Comparison of ENCODE assay signal across 18 cellular contexts in genomic region chr6:22279427-22279826, GRCh38. TPM values are rescaled to one million over a fixed set of nuclear protein-coding genes. Genes with fewer than 3 reads are reported as not detected.
A peak's percentile ranks its signal among the peaks of the same experiment; 100 is the strongest.
DNase-seq lines count a peak whose midpoint lies in the region; ATAC-seq, FAIRE-seq and TF ChIP-seq lines count a peak whose summit lies in the region.
"Had no signal": no experiment of that assay in that cellular context is flagged by ENCODE, and none has a peak within 500 bp of the region (broad histone marks: within the 10 kb centered on the region; RNA-seq: fewer than 3 reads in every experiment).

No MANE protein-coding gene starts in this region.

- H3K4me3 ChIP-seq in DND-41 (ENCODE audit: low read depth in 1 of 2, low read length in 2 of 2) (no peak overlapping the region), GM12878 (no peak overlapping the region)
- H3K4me3 ChIP-seq: BLaER1 treated with 17β-estradiol and CSF1 and Interleukin-3, amounts not matched to agents 10 nM and 100 nM had no signal

- CTCF ChIA-PET in GM12878 (lab: Yijun Ruan, JAX): interaction anchor here (0.9 kb wide), 1 partner anchor 10 kb away, joined by 4 read pairs; no protein-coding TSS in a partner anchor

- in situ Hi-C loops in GM12878 (cut with MboI): no loop called here

- peak; percentile 73 for ATAC-seq in DND-41 (ENCODE audit: insufficient read depth, low read depth)
- ATAC-seq in HG02852 (IDR thresholded peaks at IDR 0.05; ENCODE audit: unreplicated experiment): peak; percentile 76
- no peak for ATAC-seq in GM12878
- ATAC-seq: CD8-positive, alpha-beta T cell had no signal

- POLR2A ChIA-PET in GM12878 (lab: Charles Lee): no interaction called here

- RAD21 ChIA-PET in GM12878 (lab: Charles Lee; ENCODE audit: unreplicated experiment): no interaction called here

- no TSS peak for BruUV-seq in GM12878 (replicated peaks; lab: Mats Ljungman, UMichigan)

- H3K27ac ChIP-seq in DND-41 (ENCODE audit: low read length) (peak overlapping the region; percentile 38; the same call in 1 of the 2 replicates), GM12878 (ENCODE audit: control insufficient read depth, insufficient read depth) (no peak overlapping the region)
- H3K27ac ChIP-seq: BLaER1 treated with 17β-estradiol and CSF1 and Interleukin-3, amounts not matched to agents 10 nM and 100 nM had no signal

- H3K9ac ChIP-seq in DND-41 (ENCODE audit: low read depth, low read length): no peak overlapping the region
- no peak overlapping the region for H3K9ac ChIP-seq in GM12878 (ENCODE audit: control insufficient read depth, insufficient read depth, low read length)
- H3K9ac ChIP-seq: BLaER1 treated with 17β-estradiol and CSF1 and Interleukin-3, amounts not matched to agents 10 nM and 100 nM had no signal

- H3K27me3 ChIP-seq in DND-41 (ENCODE audit: insufficient read depth, low read length, poor library complexity) (no peaks in the 10 kb centered on the region), GM12878 (replicated peaks in 1 of 2; ENCODE audit: control insufficient read depth in 2 of 2, insufficient read depth in 2 of 2, low read length in 1 of 2) (no peaks in the 10 kb centered on the region)
- H3K27me3 ChIP-seq: BLaER1 treated with 17β-estradiol and CSF1 and Interleukin-3, amounts not matched to agents 10 nM and 100 nM had no signal

- DNase-seq in DND-41 (no peak), GM12878 (ENCODE audit: low read depth, low spot score) (no peak), SHP77 (lab: John Stamatoyannopoulos, UW) (no peak), NCI-H2227 treated with DMSO at 0.1 percent for 48 hours (lab: John Stamatoyannopoulos, UW) (no peak)
- no peak for DNase-seq in activated T-cell treated with anti-CD3 and anti-CD28 coated beads, Interleukin-2, amount 50 U/mL, for 24 hours
- no peak for DNase-seq in activated CD8-positive, alpha-beta memory T cell treated with anti-CD3 and anti-CD28 coated beads, Interleukin-2, amount 50 U/mL, for 48 hours
- DNase-seq: 8988T; Calu3; CD8-positive, alpha-beta T cell; DMS53; H9 had no signal

- H3K36me3 ChIP-seq in DND-41 (ENCODE audit: insufficient read depth, low read length) (no peaks in the 10 kb centered on the region), GM12878 (ENCODE audit: control insufficient read depth in 2 of 2, insufficient read depth in 2 of 2, low read length in 1 of 2) (no peaks in the 10 kb centered on the region)
- H3K36me3 ChIP-seq: BLaER1 treated with 17β-estradiol and CSF1 and Interleukin-3, amounts not matched to agents 10 nM and 100 nM had no signal

- no peak overlapping the region for H3K27ac Mint-ChIP-seq in activated T-cell treated with anti-CD3 and anti-CD28 coated beads, Interleukin-2, amount 50 U/mL, for 24 hours
- H3K27ac Mint-ChIP-seq: CD8-positive, alpha-beta T cell; H9 had no signal

- SMC1A ChIA-PET in GM12878 (lab: Charles Lee; ENCODE audit: uncharacterized antibody, unreplicated experiment): interaction anchor here (2.1 kb wide), 1 partner anchor 10 kb away, joined by 5 read pairs; no protein-coding TSS in a partner anchor

- intact Hi-C loops in GM12878 (cut with micrococcal nuclease; ENCODE audit: unreplicated experiment): no loop called here

- no peak overlapping the region for H3K4me3 Mint-ChIP-seq in activated T-cell treated with anti-CD3 and anti-CD28 coated beads, Interleukin-2, amount 50 U/mL, for 24 hours
- H3K4me3 Mint-ChIP-seq: CD8-positive, alpha-beta T cell; H9 had no signal

- no peak for FAIRE-seq in GM12878 (lab: Jason Lieb, UNC)
- FAIRE-seq: G401.6, H1 had no signal

- TF ChIP-seq RAD21 in GM12878 (IDR thresholded peaks at IDR 0.05; ENCODE audit: insufficient read depth, low read depth, low read length): no peak

- H2AFZ ChIP-seq in DND-41 (ENCODE audit: low read depth, low read length): no peak overlapping the region
- no peak overlapping the region for H2AFZ ChIP-seq in GM12878 (ENCODE audit: control insufficient read depth, low read depth, low read length)

- H3K9me3 Mint-ChIP-seq in activated T-cell treated with anti-CD3 and anti-CD28 coated beads, Interleukin-2, amount 50 U/mL, for 24 hours: peaks cover 7% of the 10 kb centered on the region

- H3K79me2 ChIP-seq in DND-41 (ENCODE audit: insufficient read depth, low read length): no peaks in the 10 kb centered on the region
- no peaks in the 10 kb centered on the region for H3K79me2 ChIP-seq in GM12878 (ENCODE audit: control insufficient read depth, insufficient read depth, low read length)

- H3K9me3 ChIP-seq in DND-41 (ENCODE audit: insufficient read depth, low read length, severe bottlenecking) (no peaks in the 10 kb centered on the region), GM12878 (replicated peaks; ENCODE audit: control insufficient read depth, insufficient read depth, low read length) (no peaks in the 10 kb centered on the region; the same call in 1 of the 3 replicates)

- H4K20me1 ChIP-seq in DND-41 (ENCODE audit: insufficient read depth, low read length) (no peaks in the 10 kb centered on the region), GM12878 (ENCODE audit: control insufficient read depth, insufficient read depth) (no peaks in the 10 kb centered on the region)
- H4K20me1 ChIP-seq: BLaER1 treated with 17β-estradiol and CSF1 and Interleukin-3, amounts not matched to agents 10 nM and 100 nM had no signal

- TF ChIP-seq CTCF in DND-41 (IDR thresholded peaks at IDR 0.05; ENCODE audit: borderline replicate concordance, extremely low read depth, low read length, poor library complexity, severe bottlenecking) (no peak), GM12878 (IDR thresholded peaks at IDR 0.05 in 2 of 3, conservative IDR thresholded peaks at IDR 0.05 in 1 of 3; ENCODE audit: control insufficient read depth in 2 of 3, extremely low read depth in 1 of 3, insufficient read depth in 1 of 3, low read depth in 3 of 3, low read length in 3 of 3) (no peak)

- no peaks in the 10 kb centered on the region for H3K36me3 Mint-ChIP-seq in activated T-cell treated with anti-CD3 and anti-CD28 coated beads, Interleukin-2, amount 50 U/mL, for 24 hours (ENCODE audit: low read depth)
- H3K36me3 Mint-ChIP-seq: CD8-positive, alpha-beta T cell had no signal

- H3K4me1 Mint-ChIP-seq in activated T-cell treated with anti-CD3 and anti-CD28 coated beads, Interleukin-2, amount 50 U/mL, for 24 hours (ENCODE audit: low read depth): no peaks in the 10 kb centered on the region
- H3K4me1 Mint-ChIP-seq: H9 had no signal

- H3K27me3 Mint-ChIP-seq in activated T-cell treated with anti-CD3 and anti-CD28 coated beads, Interleukin-2, amount 50 U/mL, for 24 hours: no peaks in the 10 kb centered on the region

- H3K4me2 ChIP-seq in DND-41 (ENCODE audit: insufficient read depth, low read length) (no peak overlapping the region), GM12878 (ENCODE audit: control insufficient read depth, insufficient read depth) (peak overlapping the region; percentile 57)

- H3K4me1 ChIP-seq in DND-41 (ENCODE audit: insufficient read depth, low read length) (peaks cover 5% of the 10 kb centered on the region), GM12878 (ENCODE audit: control insufficient read depth, insufficient read depth, low read length) (peaks cover 6% of the 10 kb centered on the region)

- no peak for TF ChIP-seq EP300 in GM12878 (IDR thresholded peaks at IDR 0.05; ENCODE audit: borderline replicate concordance in 1 of 2, control insufficient read depth in 1 of 2, low read depth in 2 of 2, low read length in 2 of 2)

- WGBS in GM12878 (ENCODE audit: insufficient coverage, insufficient replicate concordance, low lambda C conversion rate, missing lambda C conversion rate): 50% methylated on average over 2 of the region's 2 CpGs

- TF ChIP-seq POLR2A in GM12878 (IDR thresholded peaks at IDR 0.05; ENCODE audit: low read depth, low read length): no peak

TF ChIP-seq in GM12878, 131 proteins besides CTCF, POLR2A, EP300 and RAD21:
- TF ChIP-seq MEF2A (IDR thresholded peaks at IDR 0.05; ENCODE audit: insufficient read depth, low read depth, low read length) (peak; percentile 64; the same call in 1 of the 2 replicates), EED (IDR thresholded peaks at IDR 0.05; ENCODE audit: low read depth) (0 out of 2 replicates have a peak, but pooled peaks have one; percentile 14), RUNX3 (IDR thresholded peaks at IDR 0.05; ENCODE audit: low read length) (peak; percentile 84), RB1 (IDR thresholded peaks at IDR 0.05; ENCODE audit: borderline replicate concordance) (no peak)

RNA-seq across cellular contexts. Expression of gene PRL, which starts 17.4 kb away (rescaled TPM):
- total RNA-seq in GM12878 (2013; cell fraction: nucleolus; rRNA removed): not detected in 2 replicates
- total RNA-seq in GM12878 (2014; rRNA removed): 12.3 and 14.9 TPM in 2 replicates
- total RNA-seq in GM12878 (2014; rRNA removed; fragmentation: Illumina TruSeq; extraction: Trizol): 17.4 and 18.3 TPM in 2 replicates
- 19.1 and 20.3 TPM in 2 replicates for total RNA-seq in GM12878 (2021)
- 5.3 TPM for polyA plus RNA-seq in GM12878 (2011; ENCODE audit: low read depth)
- polyA plus RNA-seq in GM12878 (2011; rRNA removed): 0.05 TPM in 1 of 2 replicates, not detected in the other
- not detected in 2 replicates for polyA plus RNA-seq in GM12878 (2011; cell fraction: cytosol; rRNA removed)
- not detected in 2 replicates for polyA plus RNA-seq in GM12878 (2011; cell fraction: nucleus; rRNA removed)
- polyA plus RNA-seq in GM12878 (2012): 2.4 and 6.6 TPM in 2 replicates
- 25.9 and 26.1 TPM in 2 replicates for polyA plus RNA-seq in GM12878 (2014; fragmentation: Illumina TruSeq; extraction: Trizol)
- 10 to 100 TPM; 27.6 to 34.9 TPM for polyA plus RNA-seq in GM12878 (2014; fragmentation: Nextera tagmentation; extraction: Ambion mirVana)
- polyA plus RNA-seq in GM12878 (2014; rRNA removed): 23.2 and 23.4 TPM in 2 replicates
- polyA plus RNA-seq in GM12878 (2016; fragmentation: Nextera tagmentation; extraction: Ambion mirVana): 10 to 100 TPM; 23.8 to 29.2 TPM
- polyA minus RNA-seq in GM12878 (2011; rRNA and poly(A)+ RNA removed): not detected in 2 replicates
- not detected in 2 replicates for polyA minus RNA-seq in GM12878 (2011; cell fraction: cytosol; rRNA and poly(A)+ RNA removed)
- not detected in 2 replicates for polyA minus RNA-seq in GM12878 (2011; cell fraction: nucleus; rRNA and poly(A)+ RNA removed)
- total RNA-seq: A673, Calu3, H1, H9, HT-29 had no signal
- polyA plus RNA-seq: AG04450, H1 had no signal
